ENCODE assay signal across 8 cellular contexts in genomic region chr7:30134523-30135270, GRCh38. TPM values are rescaled to one million over a fixed set of nuclear protein-coding genes. Genes with fewer than 3 reads are reported as not detected.
A peak's percentile ranks its signal among the peaks of the same experiment; 100 is the strongest.
DNase-seq lines count a peak whose midpoint lies in the region; ATAC-seq and TF ChIP-seq lines count a peak whose summit lies in the region.

Gene MTURN (plus strand): TSS chr7:30134986. CDS start chr7:30135137, 151 bp downstream.

- intact Hi-C loops in ovary (cut with DNase I) (no loop called here), testis (cut with DNase I; ENCODE audit: low total_unique reads) (no loop called here)

- TF ChIP-seq CTCF in GM06990 (IDR thresholded peaks at IDR 0.05; ENCODE audit: insufficient read depth, low read length, poor library complexity, severe bottlenecking) (no peak), cardiac muscle cell (IDR thresholded peaks at IDR 0.05; ENCODE audit: low read depth, low read length) (no peak), ovary (IDR thresholded peaks at IDR 0.05) (peak in 2 of 3 donors; percentile 29 to 31), testis (IDR thresholded peaks at IDR 0.05) (peak in 1 of 3 experiments; percentile 18)

- peak within 1 kb of the TSS; percentile 81 for H3K4me3 ChIP-seq in GM06990 (replicated peaks; ENCODE audit: low read depth, low read length)
- peak within 1 kb of the TSS; percentile 86 for H3K4me3 ChIP-seq in cardiac muscle cell
- peak within 1 kb of the TSS; percentile 78 for H3K4me3 ChIP-seq in ovary
- peak within 1 kb of the TSS; percentile 72 to 79 for H3K4me3 ChIP-seq in testis

- TF ChIP-seq EP300 in ovary (IDR thresholded peaks at IDR 0.05): no peak

- no peaks in the 10 kb centered on the region for H3K9me3 ChIP-seq in cardiac muscle cell (ENCODE audit: low read depth)
- H3K9me3 ChIP-seq in ovary: no peaks in the 10 kb centered on the region
- H3K9me3 ChIP-seq in testis: no peaks in the 10 kb centered on the region

- H3K27ac ChIP-seq in cardiac muscle cell (peak within 1 kb of the TSS; percentile 46), ovary (peak within 1 kb of the TSS; percentile 86 to 92), testis (peak within 1 kb of the TSS; percentile 22 to 93)

- peak; percentile 81 for DNase-seq in GM06990 (ENCODE audit: extremely low read depth, insufficient read length)
- peak; percentile 89 for DNase-seq in NCI-H1092 (lab: John Stamatoyannopoulos, UW)
- DNase-seq in SW 1271 (lab: John Stamatoyannopoulos, UW): peak; percentile 60 to 64
- peak; percentile 86 for DNase-seq in activated naive CD8-positive, alpha-beta T cell treated with anti-CD3 and anti-CD28 coated beads, Interleukin-2, amount 50 U/mL, for 24 hours
- peak; percentile 87 to 90 for DNase-seq in cardiac muscle cell (ENCODE audit: low read depth in 1 of 2, low spot score in 1 of 2)
- peak; percentile 83 to 92 (median 89) for DNase-seq in ovary
- DNase-seq in testis: peak; percentile 93

- H3K36me3 Mint-ChIP-seq in activated naive CD8-positive, alpha-beta T cell treated with anti-CD3 and anti-CD28 coated beads, Interleukin-2, amount 50 U/mL, for 24 hours (ENCODE audit: low read depth): no peaks in the 10 kb centered on the region

- H3K4me3 Mint-ChIP-seq in activated naive CD8-positive, alpha-beta T cell treated with anti-CD3 and anti-CD28 coated beads, Interleukin-2, amount 50 U/mL, for 24 hours: peak within 1 kb of the TSS; percentile 85

- 0 to 1% (median 1%) methylated on average over 40 to 98 of the region's 98 CpGs for WGBS in ovary, 3 donors
- WGBS in testis, 2 donors: 0% methylated on average over 5 to 48 of the region's 98 CpGs

- H3K4me1 ChIP-seq in cardiac muscle cell (ENCODE audit: low read depth) (no peaks in the 10 kb centered on the region), ovary (ENCODE audit: insufficient read depth) (peaks cover 5% of the 10 kb centered on the region), testis (peaks cover 3% of the 10 kb centered on the region)

- H3K36me3 ChIP-seq in GM06990 (ENCODE audit: control insufficient read depth, insufficient read depth, low read length) (no peaks in the 10 kb centered on the region), cardiac muscle cell (no peaks in the 10 kb centered on the region), ovary (no peaks in the 10 kb centered on the region), testis (ENCODE audit: low read depth, missing control alignments) (no peaks in the 10 kb centered on the region)

- H3K9me3 Mint-ChIP-seq in activated naive CD8-positive, alpha-beta T cell treated with anti-CD3 and anti-CD28 coated beads, Interleukin-2, amount 50 U/mL, for 24 hours: no peaks in the 10 kb centered on the region

- TF ChIP-seq POLR2A in ovary (IDR thresholded peaks at IDR 0.05) (no peak), testis (IDR thresholded peaks at IDR 0.05) (no peak)

- peaks cover 8% of the 10 kb centered on the region for H3K4me1 Mint-ChIP-seq in activated naive CD8-positive, alpha-beta T cell treated with anti-CD3 and anti-CD28 coated beads, Interleukin-2, amount 50 U/mL, for 24 hours

- H3K27me3 Mint-ChIP-seq in activated naive CD8-positive, alpha-beta T cell treated with anti-CD3 and anti-CD28 coated beads, Interleukin-2, amount 50 U/mL, for 24 hours: peaks cover 17% of the 10 kb centered on the region

- peak; percentile 84 for ATAC-seq in HG02610 (IDR thresholded peaks at IDR 0.05; ENCODE audit: unreplicated experiment)
- peak; percentile 82 for ATAC-seq in activated naive CD8-positive, alpha-beta T cell treated with anti-CD3 and anti-CD28 coated beads, Interleukin-2, amount 50 U/mL, for 24 hours

- peak within 1 kb of the TSS; percentile 67 for H3K27ac Mint-ChIP-seq in activated naive CD8-positive, alpha-beta T cell treated with anti-CD3 and anti-CD28 coated beads, Interleukin-2, amount 50 U/mL, for 24 hours

- peaks cover 1% of the 10 kb centered on the region; the same call in 1 of the 2 replicates for H3K27me3 ChIP-seq in GM06990 (replicated peaks; ENCODE audit: control insufficient read depth, insufficient read depth, low read length)
- H3K27me3 ChIP-seq in cardiac muscle cell: peaks cover 19% of the 10 kb centered on the region
- H3K27me3 ChIP-seq in ovary: no peaks in the 10 kb centered on the region
- H3K27me3 ChIP-seq in testis: no peaks in the 10 kb centered on the region

RNA-seq across cellular contexts. Expression of gene MTURN, which starts in this region (rescaled TPM):
- 16.5 and 39.3 TPM in 2 replicates for total RNA-seq in cardiac muscle cell
- 11.2 and 26.3 TPM in 2 replicates for polyA plus RNA-seq in cardiac muscle cell
- 10 to 100 TPM; 14.7 to 65.1 (median 40.4) TPM for total RNA-seq in ovary
- polyA plus RNA-seq in ovary: 10 to 100 TPM; 29.8 to 45.3 TPM
- 10 to 100 TPM; 17.3 to 25.6 TPM for total RNA-seq in testis
- 19.3 TPM for polyA plus RNA-seq in testis (ENCODE audit: insufficient read depth, low read depth, low replicate concordance)

Comparison
In these comparisons a context has a peak if more than half of its experiments do, and no peak if none do; other contexts are left out.
1. Peak in every context shown above with its lines: DNase-seq, ATAC-seq, H3K4me3 ChIP-seq and H3K27ac ChIP-seq.
2. CTCF ChIP-seq: peak in ovary (2 of 3); none in GM06990 (single experiment) and cardiac muscle cell (single experiment).